In the genomic region with DNA sequence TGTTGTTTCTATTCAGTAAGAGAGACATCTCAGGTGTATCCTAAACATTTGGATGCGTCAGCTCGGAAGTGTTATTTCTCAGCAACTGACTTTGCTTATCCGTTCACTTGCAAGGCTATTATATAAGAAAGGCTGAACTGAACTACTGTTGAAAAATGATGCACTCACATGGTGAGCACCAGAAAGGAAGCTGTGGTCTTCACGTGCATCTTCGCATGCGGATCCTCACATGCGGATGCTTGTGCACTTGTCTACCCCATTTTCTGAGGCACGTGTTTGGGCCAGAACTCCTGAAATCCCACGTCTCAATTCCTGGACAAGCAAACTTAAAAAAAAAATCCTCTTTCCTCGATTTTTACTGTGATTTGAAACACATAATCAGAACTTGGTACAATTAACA, we compare ENCODE assay signal across 18 cellular contexts.
DNase-seq lines count a peak whose midpoint lies in the region; ATAC-seq and TF ChIP-seq lines count a peak whose summit lies in the region.
"Had no signal": no experiment of that assay in that cellular context is flagged by ENCODE, and none has a peak within 500 bp of the region (broad histone marks: within the 10 kb centered on the region; RNA-seq: fewer than 3 reads in every experiment).

No MANE protein-coding gene starts in this region.

- H3K4me3 ChIP-seq in gastroesophageal sphincter (no peak overlapping the region), tibial artery (no peak overlapping the region)
- H3K4me3 ChIP-seq: K562 had no signal

- no peak for TF ChIP-seq EP300 in gastroesophageal sphincter (IDR thresholded peaks at IDR 0.05)

- ATAC-seq in gastroesophageal sphincter (no peak), sciatic nerve (peak; percentile 55), GM21360 (IDR thresholded peaks at IDR 0.05; ENCODE audit: unreplicated experiment) (no peak), HG03442 (IDR thresholded peaks at IDR 0.05; ENCODE audit: unreplicated experiment) (no peak)
- ATAC-seq: K562 had no signal

- H3K9me3 ChIP-seq in gastroesophageal sphincter, result no peaks in the 10 kb centered on the region
- no peaks in the 10 kb centered on the region for H3K9me3 ChIP-seq in tibial artery
- H3K9me3 ChIP-seq: BE2C had no signal

- peaks cover 18% of the 10 kb centered on the region for H3K36me3 Mint-ChIP-seq in brain

- TF ChIP-seq CTCF in brain (conservative IDR thresholded peaks at IDR 0.05), result no peak
- TF ChIP-seq CTCF in gastroesophageal sphincter (IDR thresholded peaks at IDR 0.05), result no peak
- TF ChIP-seq CTCF in tibial artery (IDR thresholded peaks at IDR 0.05), result no peak

- peak overlapping the region; percentile 62 to 75 (median 68) for H3K27ac ChIP-seq in gastroesophageal sphincter
- peak overlapping the region; percentile 11 to 15 for H3K27ac ChIP-seq in tibial artery

- H3K27me3 ChIP-seq in gastroesophageal sphincter (no peaks in the 10 kb centered on the region), tibial artery (no peaks in the 10 kb centered on the region)
- H3K27me3 ChIP-seq: BE2C had no signal

- DNase-seq in sciatic nerve (ENCODE audit: low spot score) (no peak), tibial artery (no peak), NCI-H2081 (lab: John Stamatoyannopoulos, UW) (no peak), mesenteric fat pad (ENCODE audit: low spot score) (no peak)
- DNase-seq: ACHN; BE2C; Calu3; CD4-positive, alpha-beta T cell; DMS53; H9; NCI-H187 treated with DMSO at 0.1 percent for 48 hours; NCI-H446; Right ventricle myocardium superior had no signal

- peaks cover 72% of the 10 kb centered on the region for H3K4me1 Mint-ChIP-seq in brain

- TF ChIP-seq POLR2A in gastroesophageal sphincter (IDR thresholded peaks at IDR 0.05), result no peak

- no peaks in the 10 kb centered on the region for H3K9me3 Mint-ChIP-seq in brain
- H3K9me3 Mint-ChIP-seq: CD4-positive, alpha-beta T cell; H9 had no signal

- H3K4me1 ChIP-seq in gastroesophageal sphincter (peaks cover 13 to 88% (median 17%) of the 10 kb centered on the region in 3 donors), tibial artery (peaks cover 0 to 80% (median 20%) of the 10 kb centered on the region in 4 donors)

- H3K36me3 ChIP-seq in gastroesophageal sphincter (no peaks in the 10 kb centered on the region), tibial artery (no peaks in the 10 kb centered on the region)
- H3K36me3 ChIP-seq: BE2C had no signal

- peak overlapping the region in 1 of 5 experiments; percentile 23 for H3K4me3 Mint-ChIP-seq in brain
- H3K4me3 Mint-ChIP-seq: CD4-positive, alpha-beta T cell; H9 had no signal

- peak overlapping the region in 4 of 5 experiments; percentile 57 to 92 (median 76) for H3K27ac Mint-ChIP-seq in brain
- H3K27ac Mint-ChIP-seq: CD4-positive, alpha-beta T cell; H9 had no signal

- intact Hi-C loops in sciatic nerve (cut with DNase I) (no loop called here), tibial artery (cut with DNase I; ENCODE audit: low total_unique reads) (no loop called here)

- no peaks in the 10 kb centered on the region for H3K27me3 Mint-ChIP-seq in brain
- H3K27me3 Mint-ChIP-seq: CD4-positive, alpha-beta T cell had no signal

- WGBS in gastroesophageal sphincter (ENCODE audit: low coverage in 1 of 2), 2 donors, result 34 to 36% methylated on average over 9 of the region's 10 CpGs
